ENCODE assay signal across 8 cellular contexts in genomic region chr2:232927793-232928563, GRCh38. TPM values are rescaled to one million over a fixed set of nuclear protein-coding genes. Genes with fewer than 3 reads are reported as not detected.
DNase-seq lines count a peak whose midpoint lies in the region; ATAC-seq and TF ChIP-seq lines count a peak whose summit lies in the region.

No MANE protein-coding gene starts in this region.

- TF ChIP-seq CTCF in GM13977 (IDR thresholded peaks at IDR 0.05; ENCODE audit: extremely low read depth, insufficient read depth, missing control alignments) (no peak), Panc1 (IDR thresholded peaks at IDR 0.05) (no peak), chondrocyte (IDR thresholded peaks at IDR 0.05) (no peak)

- H3K4me3 ChIP-seq in Panc1 (ENCODE audit: low read depth in 2 of 2, low read length in 2 of 2) = peak overlapping the region; percentile 46 to 61
- H3K4me3 ChIP-seq in rectal smooth muscle tissue (ENCODE audit: low read length) = peak overlapping the region; percentile 27

- POLR2A ChIA-PET in Panc1 (lab: Charles Lee) = interaction anchor here (0.6 to 0.8 kb wide), 2 partner anchors 25 to 62 kb away, joined by 3 to 10 read pairs; no protein-coding TSS in a partner anchor

- H3K4me1 Mint-ChIP-seq in T-helper 2 cell treated with Interferon-gamma antibody and Interleukin-4, amounts not matched to agents 5 μg/mL and 100 μg/mL, for 36 hours (ENCODE audit: low read depth) = no peaks in the 10 kb centered on the region
- H3K4me1 Mint-ChIP-seq in chondrocyte (ENCODE audit: low read depth) = peaks cover 6% of the 10 kb centered on the region

- no peak overlapping the region for H3K27ac ChIP-seq in Panc1 (ENCODE audit: low read length)
- H3K27ac ChIP-seq in rectal smooth muscle tissue (ENCODE audit: low read depth, low read length) = no peak overlapping the region

- H3K36me3 Mint-ChIP-seq in T-helper 2 cell treated with Interferon-gamma antibody and Interleukin-4, amounts not matched to agents 5 μg/mL and 100 μg/mL, for 36 hours (ENCODE audit: low read depth) = no peaks in the 10 kb centered on the region
- H3K36me3 Mint-ChIP-seq in chondrocyte (ENCODE audit: low read depth) = peaks cover 3% of the 10 kb centered on the region

- CTCF ChIA-PET in Panc1 (lab: Charles Lee) = interaction anchor here (0.6 kb wide), 1 partner anchor 137 kb away, joined by 4 read pairs; no protein-coding TSS in a partner anchor

- peaks cover 5% of the 10 kb centered on the region; the same call in 1 of the 2 replicates for H3K4me1 ChIP-seq in Panc1 (ENCODE audit: control insufficient read depth, insufficient read depth, low read length)
- H3K4me1 ChIP-seq in rectal smooth muscle tissue (ENCODE audit: control insufficient read depth, insufficient read depth, low read length) = no peaks in the 10 kb centered on the region

- intact Hi-C loops in Panc1 (cut with micrococcal nuclease; ENCODE audit: unreplicated experiment) = no loop called here

- no peaks in the 10 kb centered on the region for H3K9me3 ChIP-seq in Panc1 (ENCODE audit: control insufficient read depth, insufficient read depth, low read depth, low read length)

- DNase-seq in GM13977 (ENCODE audit: low spot score) = peak; percentile 75
- DNase-seq in Panc1 (ENCODE audit: low read depth, low spot score) = no peak
- peak; percentile 42 for DNase-seq in germinal center (ENCODE audit: low spot score)
- DNase-seq in EL = no peak
- no peak for DNase-seq in T-helper 2 cell treated with Interferon-gamma antibody and Interleukin-4, amounts not matched to agents 5 μg/mL and 100 μg/mL, for 36 hours (ENCODE audit: low spot score)
- no peak for DNase-seq in A172 (ENCODE audit: low spot score)
- no peak for DNase-seq in chondrocyte (ENCODE audit: low spot score)

- in situ Hi-C loops in GM13977 (cut with MboI; ENCODE audit: low pct_unique_long_range_greater_than_20kb, low sequenced_read_pairs, unreplicated experiment) = no loop called here
- in situ Hi-C loops in Panc1 (cut with HindIII; ENCODE audit: low pct_unique_long_range_greater_than_20kb, low sequenced_read_pairs) = no loop called here

- H3K27ac Mint-ChIP-seq in T-helper 2 cell treated with Interferon-gamma antibody and Interleukin-4, amounts not matched to agents 5 μg/mL and 100 μg/mL, for 36 hours = no peak overlapping the region
- no peak overlapping the region for H3K27ac Mint-ChIP-seq in chondrocyte (ENCODE audit: unreplicated experiment)

- H3K9ac ChIP-seq in rectal smooth muscle tissue (ENCODE audit: low read length) = no peak overlapping the region

- H3K27me3 Mint-ChIP-seq in T-helper 2 cell treated with Interferon-gamma antibody and Interleukin-4, amounts not matched to agents 5 μg/mL and 100 μg/mL, for 36 hours (ENCODE audit: low read depth) = peaks cover 58% of the 10 kb centered on the region
- H3K27me3 Mint-ChIP-seq in chondrocyte (ENCODE audit: low read depth) = peaks cover 39% of the 10 kb centered on the region

- no peaks in the 10 kb centered on the region for H3K9me3 Mint-ChIP-seq in T-helper 2 cell treated with Interferon-gamma antibody and Interleukin-4, amounts not matched to agents 5 μg/mL and 100 μg/mL, for 36 hours
- H3K9me3 Mint-ChIP-seq in chondrocyte (ENCODE audit: low read depth) = peaks cover 3% of the 10 kb centered on the region

- H3K27me3 ChIP-seq in Panc1 (ENCODE audit: control insufficient read depth, insufficient read depth, low read length) (no peaks in the 10 kb centered on the region), rectal smooth muscle tissue (ENCODE audit: control insufficient read depth, insufficient read depth, low read length) (peaks cover 16% of the 10 kb centered on the region)

- H3K36me3 ChIP-seq in Panc1 (ENCODE audit: control insufficient read depth, insufficient read depth, low read length) (no peaks in the 10 kb centered on the region), rectal smooth muscle tissue (ENCODE audit: control insufficient read depth, insufficient read depth, low read length) (no peaks in the 10 kb centered on the region)

- peak; percentile 74 for ATAC-seq in Panc1

- no peak overlapping the region for H3K4me3 Mint-ChIP-seq in T-helper 2 cell treated with Interferon-gamma antibody and Interleukin-4, amounts not matched to agents 5 μg/mL and 100 μg/mL, for 36 hours
- no peak overlapping the region for H3K4me3 Mint-ChIP-seq in chondrocyte (ENCODE audit: unreplicated experiment)

- no TSS peak for BruUV-seq in Panc1 (replicated peaks; lab: Mats Ljungman, UMichigan)

RNA-seq across cellular contexts. Expression of gene SNORC, which starts 57.9 kb away (rescaled TPM):
- total RNA-seq in Panc1 (2021; ENCODE audit: unreplicated experiment) (6.8 TPM), chondrocyte (2.1 to 3.4 TPM (median 2.2 TPM) in 3 replicates)
- 9.5 TPM for polyA plus RNA-seq in Panc1 (2012; ENCODE audit: insufficient read length)
- total RNA-seq in A172 (2014; rRNA removed; shearing (Covaris generic)) = 0.17 and 0.86 TPM in 2 replicates

Comparison
In these comparisons a context has a peak if more than half of its experiments do, and no peak if none do; other contexts are left out.
1. DNase-seq: peak in GM13977 (single experiment) and germinal center (single experiment); none in Panc1 (single experiment), EL (single experiment), T-helper 2 cell treated with Interferon-gamma antibody and Interleukin-4, amounts not matched to agents 5 μg/mL and 100 μg/mL, for 36 hours (single experiment), A172 (single experiment) and chondrocyte (single experiment).